Comparison of ENCODE assay signal across 28 cellular contexts in the genomic region with DNA sequence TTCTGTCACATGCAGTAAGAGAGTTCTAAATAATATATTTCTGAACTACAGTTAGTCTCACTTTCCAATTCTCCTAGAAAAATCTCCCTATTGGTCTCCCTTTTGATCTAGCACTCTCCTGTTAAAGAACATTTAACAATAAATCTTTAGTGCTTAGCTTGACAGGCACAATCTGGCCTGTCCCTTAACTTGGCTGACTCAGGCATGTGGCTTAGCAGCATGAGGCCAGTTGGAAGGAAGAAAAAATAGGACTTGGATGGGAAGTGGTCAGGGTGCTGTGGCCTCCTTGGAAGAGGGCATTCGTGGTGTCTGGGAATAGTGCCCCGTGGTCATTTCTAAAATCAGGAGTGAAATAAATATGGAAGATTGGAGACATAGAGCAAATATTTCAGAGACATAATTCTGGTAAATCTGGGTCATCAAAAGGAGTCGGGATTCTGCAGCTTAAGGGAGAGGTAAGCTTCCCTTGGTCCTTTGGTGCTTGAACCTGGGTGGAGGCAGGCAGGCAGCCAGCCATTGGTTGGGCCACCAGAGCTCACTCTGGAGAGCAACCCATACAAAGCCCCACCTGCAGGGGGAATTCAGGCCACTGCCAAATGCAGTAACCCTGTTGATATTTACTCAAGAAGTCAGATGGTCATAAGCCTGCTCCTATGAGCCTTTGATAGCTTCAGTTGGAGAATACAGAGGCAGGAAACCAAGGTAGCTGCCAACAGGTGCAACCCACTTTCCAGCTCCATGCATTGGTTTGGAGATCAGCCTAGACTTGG. TPM values are rescaled to one million over a fixed set of nuclear protein-coding genes. Genes with fewer than 3 reads are reported as not detected.
DNase-seq lines count a peak whose midpoint lies in the region; ATAC-seq, FAIRE-seq and TF ChIP-seq lines count a peak whose summit lies in the region.
"Had no signal": no experiment of that assay in that cellular context is flagged by ENCODE, and none has a peak within 500 bp of the region (broad histone marks: within the 10 kb centered on the region; RNA-seq: fewer than 3 reads in every experiment).

No MANE protein-coding gene starts in this region.

- ATAC-seq in HG02938 (IDR thresholded peaks at IDR 0.05; ENCODE audit: unreplicated experiment) = no peak
- ATAC-seq: A549, heart left ventricle, lower lobe of right lung, pancreas had no signal

- H3K36me3 ChIP-seq in astrocyte (ENCODE audit: insufficient read depth, low read length) (no peaks in the 10 kb centered on the region), neural progenitor cell (no peaks in the 10 kb centered on the region)
- H3K36me3 ChIP-seq: heart left ventricle, lower lobe of right lung, pancreas, tibial artery had no signal

- H3K36me3 Mint-ChIP-seq in astrocyte (ENCODE audit: low read depth, unreplicated experiment) (no peaks in the 10 kb centered on the region), neural progenitor cell (no peaks in the 10 kb centered on the region)

- DNase-seq in NCI-H748 (lab: John Stamatoyannopoulos, UW; ENCODE audit: unreplicated experiment) (peak; percentile 17), NCI-H748 treated with DMSO at 0.1 percent for 48 hours (lab: John Stamatoyannopoulos, UW) (no peak), NCI-H1092 treated with DMSO at 0.1 percent for 48 hours (lab: John Stamatoyannopoulos, UW) (peak; percentile 56), astrocyte (ENCODE audit: low read depth) (no peak), neural progenitor cell (ENCODE audit: low spot score) (no peak), SW480 (ENCODE audit: low spot score) (no peak), DMS79 treated with DMSO at 0.1 percent for 48 hours (lab: John Stamatoyannopoulos, UW) (no peak)
- DNase-seq: activated CD4-positive, alpha-beta T cell treated with anti-CD3 and anti-CD28 coated beads, Interleukin-2, amount 10 ng/mL, durations not matched to agents 24 days and 14 days; activated T-cell treated with anti-CD3 and anti-CD28 coated beads, Interleukin-2, amount 50 U/mL, for 48 hours; CD4-positive, alpha-beta memory T cell; DND-41; effector CD8-positive, alpha-beta T cell; heart left ventricle; Kasumi-1; lower lobe of right lung; NCI-H1694 treated with DMSO at 0.1 percent for 48 hours; NCI-H2171 treated with DMSO at 0.1 percent for 48 hours; NCI-H774; OCI-M1; pancreas; SK-N-SH; stimulated activated CD4-positive, alpha-beta T cell treated with anti-CD3 and anti-CD28 coated beads, Interleukin-2, amount 100 ng/mL, for 24 hours; tibial artery had no signal

- H3K4me1 Mint-ChIP-seq in astrocyte (ENCODE audit: low read depth, unreplicated experiment) (no peaks in the 10 kb centered on the region), neural progenitor cell (no peaks in the 10 kb centered on the region)

- no peak overlapping the region for H2AFZ ChIP-seq in astrocyte (ENCODE audit: low read depth, low read length)
- H2AFZ ChIP-seq in neural progenitor cell (replicated peaks) = no peak overlapping the region

- H3K4me1 ChIP-seq in astrocyte (ENCODE audit: insufficient read depth, low read length) (no peaks in the 10 kb centered on the region), neural progenitor cell (no peaks in the 10 kb centered on the region)
- H3K4me1 ChIP-seq: A549, heart left ventricle, lower lobe of right lung, pancreas, tibial artery had no signal

- no peaks in the 10 kb centered on the region for H3F3A ChIP-seq in neural progenitor cell (ENCODE audit: low read depth)

- H3K27me3 ChIP-seq in astrocyte (ENCODE audit: insufficient read depth, low read length) = peaks cover 2% of the 10 kb centered on the region
- no peaks in the 10 kb centered on the region for H3K27me3 ChIP-seq in neural progenitor cell
- H3K27me3 ChIP-seq: heart left ventricle, pancreas, tibial artery had no signal

- H3K9me3 ChIP-seq in astrocyte (ENCODE audit: insufficient read depth, low read depth, low read length) (no peaks in the 10 kb centered on the region), neural progenitor cell (ENCODE audit: low read depth) (no peaks in the 10 kb centered on the region)
- H3K9me3 ChIP-seq: A549, lower lobe of right lung, pancreas, SK-N-SH, tibial artery had no signal

- FAIRE-seq in astrocyte (lab: Jason Lieb, UNC) = no peak
- FAIRE-seq: A549, colon, pancreas had no signal

- H3K9ac ChIP-seq in astrocyte (ENCODE audit: low read length) (no peak overlapping the region), neural progenitor cell (no peak overlapping the region)
- H3K9ac ChIP-seq: SK-N-SH had no signal

- TF ChIP-seq CTCF in astrocyte (IDR thresholded peaks at IDR 0.05; ENCODE audit: insufficient read depth, low read depth, low read length) (no peak), neural progenitor cell (IDR thresholded peaks at IDR 0.05) (no peak)

- H3K27ac ChIP-seq in astrocyte (ENCODE audit: low read depth, low read length) = no peak overlapping the region
- no peak overlapping the region for H3K27ac ChIP-seq in neural progenitor cell
- H3K27ac ChIP-seq: A549, heart left ventricle, lower lobe of right lung, pancreas, tibial artery had no signal

- H3K79me2 ChIP-seq in astrocyte (ENCODE audit: insufficient read depth, low read length) (no peaks in the 10 kb centered on the region), neural progenitor cell (ENCODE audit: low read depth) (no peaks in the 10 kb centered on the region)

- H3K4me3 ChIP-seq in astrocyte (ENCODE audit: insufficient read depth, low read depth, low read length) = no peak overlapping the region
- H3K4me3 ChIP-seq in neural progenitor cell = no peak overlapping the region
- H3K4me3 ChIP-seq: A549, heart left ventricle, lower lobe of right lung, pancreas, smooth muscle cell, tibial artery had no signal

- no peak overlapping the region for H3K4me2 ChIP-seq in astrocyte (ENCODE audit: low read length)
- H3K4me2 ChIP-seq in neural progenitor cell = no peak overlapping the region
- H3K4me2 ChIP-seq: A549, SK-N-SH, smooth muscle cell had no signal

- no peak overlapping the region for H3K4me3 Mint-ChIP-seq in astrocyte (ENCODE audit: unreplicated experiment)
- H3K4me3 Mint-ChIP-seq in neural progenitor cell = no peak overlapping the region
- H3K4me3 Mint-ChIP-seq: activated CD4-positive, alpha-beta T cell treated with anti-CD3 and anti-CD28 coated beads, Interleukin-2, amount 10 ng/mL, durations not matched to agents 24 days and 14 days; T-helper 2 cell treated with Interferon-gamma antibody and Interleukin-4, amounts not matched to agents 5 μg/mL and 100 μg/mL, for 36 hours had no signal

- H3K27ac Mint-ChIP-seq in astrocyte (ENCODE audit: unreplicated experiment) = peak overlapping the region; percentile 20
- peak overlapping the region; percentile 7 for H3K27ac Mint-ChIP-seq in neural progenitor cell
- H3K27ac Mint-ChIP-seq: activated CD4-positive, alpha-beta T cell treated with anti-CD3 and anti-CD28 coated beads, Interleukin-2, amount 10 ng/mL, durations not matched to agents 24 days and 14 days; T-helper 2 cell treated with Interferon-gamma antibody and Interleukin-4, amounts not matched to agents 5 μg/mL and 100 μg/mL, for 36 hours had no signal

- peaks cover 12% of the 10 kb centered on the region for H3K9me3 Mint-ChIP-seq in astrocyte (ENCODE audit: unreplicated experiment)
- H3K9me3 Mint-ChIP-seq in neural progenitor cell = peaks cover 16% of the 10 kb centered on the region

- H4K20me1 ChIP-seq in astrocyte (ENCODE audit: insufficient read depth, low read length) (no peaks in the 10 kb centered on the region), neural progenitor cell (ENCODE audit: low read depth) (no peaks in the 10 kb centered on the region)

- H3K27me3 Mint-ChIP-seq in astrocyte (ENCODE audit: low read depth, unreplicated experiment) (no peaks in the 10 kb centered on the region), neural progenitor cell (ENCODE audit: insufficient read depth, low read depth) (peaks cover 6% of the 10 kb centered on the region)
- H3K27me3 Mint-ChIP-seq: activated CD4-positive, alpha-beta T cell treated with anti-CD3 and anti-CD28 coated beads, Interleukin-2, amount 10 ng/mL, durations not matched to agents 24 days and 14 days had no signal

RNA-seq across cellular contexts. Expression of a gene that starts 28.8 kb away (rescaled TPM):
- total RNA-seq in astrocyte (96.3 and 98.5 TPM in 2 replicates), neural progenitor cell (ENCODE audit: low replicate concordance) (236 and 265 TPM in 2 replicates)

Comparison
In these comparisons a context has a peak if more than half of its experiments do, and no peak if none do; other contexts are left out.
1. DNase-seq: peak in NCI-H748 (single experiment) and NCI-H1092 treated with DMSO at 0.1 percent for 48 hours (single experiment); none in NCI-H748 treated with DMSO at 0.1 percent for 48 hours (single experiment), astrocyte (single experiment), neural progenitor cell (single experiment), SW480 (single experiment) and DMS79 treated with DMSO at 0.1 percent for 48 hours (single experiment).